5 cellular contexts compared by ENCODE assay signal in the genomic region with DNA sequence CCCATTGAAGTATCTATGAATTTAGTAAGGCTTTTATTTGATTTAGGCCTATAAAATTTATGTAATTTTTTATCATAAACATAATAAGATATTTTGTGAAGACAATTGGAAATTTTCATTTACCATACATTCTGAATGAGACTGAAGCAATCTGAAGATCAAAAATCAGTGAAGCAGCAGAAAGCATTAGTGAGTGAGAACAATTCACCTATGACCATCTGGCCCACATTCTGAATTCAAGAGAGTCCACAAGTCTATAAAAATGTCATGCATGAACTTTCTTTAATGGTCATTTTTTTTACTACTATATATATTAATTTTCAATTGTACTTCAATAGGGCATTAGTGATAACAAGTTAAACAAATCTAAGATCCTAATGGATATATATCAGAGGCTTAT.
"Had no signal": no experiment of that assay in that cellular context is flagged by ENCODE, and none has a peak within 500 bp of the region (broad histone marks: within the 10 kb centered on the region; RNA-seq: fewer than 3 reads in every experiment).

No MANE protein-coding gene starts in this region.

- DNase-seq: GM23248, GOT3, H7, HFFc6, KBM-7 had no signal
